In the genomic region with DNA sequence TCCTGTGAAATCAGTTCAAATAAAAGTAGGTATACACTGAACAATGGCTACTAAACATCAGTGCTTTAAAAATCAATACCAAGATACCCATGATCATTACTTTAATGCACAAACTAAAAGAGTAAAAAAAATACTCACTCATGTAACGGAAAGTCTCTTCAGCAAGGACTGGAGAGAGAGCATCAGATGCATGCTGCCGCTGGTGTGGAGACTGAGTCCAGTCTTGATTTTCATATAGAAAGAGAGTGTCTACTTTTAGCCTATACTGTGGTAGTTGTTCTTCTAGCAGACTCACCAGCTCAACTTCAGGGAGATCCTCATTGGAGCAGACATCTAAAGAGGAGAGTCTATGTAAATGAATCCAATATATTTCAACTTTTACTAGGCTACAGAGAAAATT, we compare ENCODE assay signal across 1 cellular context.
TF ChIP-seq lines count a peak whose summit lies in the region.

No MANE protein-coding gene starts in this region.

TF ChIP-seq in GM23338, 12 proteins besides CTCF, POLR2A, EP300 and RAD21 (continued from another document):
- TF ChIP-seq EZH2phosphoT487 (IDR thresholded peaks at IDR 0.05; ENCODE audit: unreplicated experiment) (no peak), NANOG (IDR thresholded peaks at IDR 0.05; ENCODE audit: borderline replicate concordance) (no peak), JUNB (IDR thresholded peaks at IDR 0.05; ENCODE audit: unreplicated experiment) (no peak), ZNF114 (CRISPR knock-in tag; IDR thresholded peaks at IDR 0.05) (no peak), ZNF331 (CRISPR knock-in tag; IDR thresholded peaks at IDR 0.05; ENCODE audit: low read depth) (no peak)
- TF ChIP-seq, protein P1, sequence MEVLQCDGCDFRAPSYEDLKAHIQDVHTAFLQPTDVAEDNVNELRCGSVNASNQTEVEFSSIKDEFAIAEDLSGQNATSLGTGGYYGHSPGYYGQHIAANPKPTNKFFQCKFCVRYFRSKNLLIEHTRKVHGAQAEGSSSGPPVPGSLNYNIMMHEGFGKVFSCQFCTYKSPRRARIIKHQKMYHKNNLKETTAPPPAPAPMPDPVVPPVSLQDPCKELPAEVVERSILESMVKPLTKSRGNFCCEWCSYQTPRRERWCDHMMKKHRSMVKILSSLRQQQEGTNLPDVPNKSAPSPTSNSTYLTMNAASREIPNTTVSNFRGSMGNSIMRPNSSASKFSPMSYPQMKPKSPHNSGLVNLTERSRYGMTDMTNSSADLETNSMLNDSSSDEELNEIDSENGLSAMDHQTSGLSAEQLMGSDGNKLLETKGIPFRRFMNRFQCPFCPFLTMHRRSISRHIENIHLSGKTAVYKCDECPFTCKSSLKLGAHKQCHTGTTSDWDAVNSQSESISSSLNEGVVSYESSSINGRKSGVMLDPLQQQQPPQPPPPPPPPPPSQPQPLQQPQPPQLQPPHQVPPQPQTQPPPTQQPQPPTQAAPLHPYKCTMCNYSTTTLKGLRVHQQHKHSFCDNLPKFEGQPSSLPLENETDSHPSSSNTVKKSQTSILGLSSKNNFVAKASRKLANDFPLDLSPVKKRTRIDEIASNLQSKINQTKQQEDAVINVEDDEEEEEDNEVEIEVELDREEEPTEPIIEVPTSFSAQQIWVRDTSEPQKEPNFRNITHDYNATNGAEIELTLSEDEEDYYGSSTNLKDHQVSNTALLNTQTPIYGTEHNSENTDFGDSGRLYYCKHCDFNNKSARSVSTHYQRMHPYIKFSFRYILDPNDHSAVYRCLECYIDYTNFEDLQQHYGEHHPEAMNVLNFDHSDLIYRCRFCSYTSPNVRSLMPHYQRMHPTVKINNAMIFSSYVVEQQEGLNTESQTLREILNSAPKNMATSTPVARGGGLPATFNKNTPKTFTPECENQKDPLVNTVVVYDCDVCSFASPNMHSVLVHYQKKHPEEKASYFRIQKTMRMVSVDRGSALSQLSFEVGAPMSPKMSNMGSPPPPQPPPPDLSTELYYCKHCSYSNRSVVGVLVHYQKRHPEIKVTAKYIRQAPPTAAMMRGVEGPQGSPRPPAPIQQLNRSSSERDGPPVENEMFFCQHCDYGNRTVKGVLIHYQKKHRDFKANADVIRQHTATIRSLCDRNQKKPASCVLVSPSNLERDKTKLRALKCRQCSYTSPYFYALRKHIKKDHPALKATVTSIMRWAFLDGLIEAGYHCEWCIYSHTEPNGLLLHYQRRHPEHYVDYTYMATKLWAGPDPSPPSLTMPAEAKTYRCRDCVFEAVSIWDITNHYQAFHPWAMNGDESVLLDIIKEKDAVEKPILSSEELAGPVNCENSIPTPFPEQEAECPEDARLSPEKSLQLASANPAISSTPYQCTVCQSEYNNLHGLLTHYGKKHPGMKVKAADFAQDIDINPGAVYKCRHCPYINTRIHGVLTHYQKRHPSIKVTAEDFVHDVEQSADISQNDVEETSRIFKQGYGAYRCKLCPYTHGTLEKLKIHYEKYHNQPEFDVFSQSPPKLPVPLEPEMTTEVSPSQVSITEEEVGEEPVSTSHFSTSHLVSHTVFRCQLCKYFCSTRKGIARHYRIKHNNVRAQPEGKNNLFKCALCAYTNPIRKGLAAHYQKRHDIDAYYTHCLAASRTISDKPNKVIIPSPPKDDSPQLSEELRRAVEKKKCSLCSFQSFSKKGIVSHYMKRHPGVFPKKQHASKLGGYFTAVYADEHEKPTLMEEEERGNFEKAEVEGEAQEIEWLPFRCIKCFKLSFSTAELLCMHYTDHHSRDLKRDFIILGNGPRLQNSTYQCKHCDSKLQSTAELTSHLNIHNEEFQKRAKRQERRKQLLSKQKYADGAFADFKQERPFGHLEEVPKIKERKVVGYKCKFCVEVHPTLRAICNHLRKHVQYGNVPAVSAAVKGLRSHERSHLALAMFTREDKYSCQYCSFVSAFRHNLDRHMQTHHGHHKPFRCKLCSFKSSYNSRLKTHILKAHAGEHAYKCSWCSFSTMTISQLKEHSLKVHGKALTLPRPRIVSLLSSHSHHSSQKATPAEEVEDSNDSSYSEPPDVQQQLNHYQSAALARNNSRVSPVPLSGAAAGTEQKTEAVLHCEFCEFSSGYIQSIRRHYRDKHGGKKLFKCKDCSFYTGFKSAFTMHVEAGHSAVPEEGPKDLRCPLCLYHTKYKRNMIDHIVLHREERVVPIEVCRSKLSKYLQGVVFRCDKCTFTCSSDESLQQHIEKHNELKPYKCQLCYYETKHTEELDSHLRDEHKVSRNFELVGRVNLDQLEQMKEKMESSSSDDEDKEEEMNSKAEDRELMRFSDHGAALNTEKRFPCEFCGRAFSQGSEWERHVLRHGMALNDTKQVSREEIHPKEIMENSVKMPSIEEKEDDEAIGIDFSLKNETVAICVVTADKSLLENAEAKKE (CRISPR knock-in tag; IDR thresholded peaks at IDR 0.05) = no peak
TF ChIP-seq in GM23338: peak in this region for 0.
